ENCODE assay signal across 8 cellular contexts in the genomic region with DNA sequence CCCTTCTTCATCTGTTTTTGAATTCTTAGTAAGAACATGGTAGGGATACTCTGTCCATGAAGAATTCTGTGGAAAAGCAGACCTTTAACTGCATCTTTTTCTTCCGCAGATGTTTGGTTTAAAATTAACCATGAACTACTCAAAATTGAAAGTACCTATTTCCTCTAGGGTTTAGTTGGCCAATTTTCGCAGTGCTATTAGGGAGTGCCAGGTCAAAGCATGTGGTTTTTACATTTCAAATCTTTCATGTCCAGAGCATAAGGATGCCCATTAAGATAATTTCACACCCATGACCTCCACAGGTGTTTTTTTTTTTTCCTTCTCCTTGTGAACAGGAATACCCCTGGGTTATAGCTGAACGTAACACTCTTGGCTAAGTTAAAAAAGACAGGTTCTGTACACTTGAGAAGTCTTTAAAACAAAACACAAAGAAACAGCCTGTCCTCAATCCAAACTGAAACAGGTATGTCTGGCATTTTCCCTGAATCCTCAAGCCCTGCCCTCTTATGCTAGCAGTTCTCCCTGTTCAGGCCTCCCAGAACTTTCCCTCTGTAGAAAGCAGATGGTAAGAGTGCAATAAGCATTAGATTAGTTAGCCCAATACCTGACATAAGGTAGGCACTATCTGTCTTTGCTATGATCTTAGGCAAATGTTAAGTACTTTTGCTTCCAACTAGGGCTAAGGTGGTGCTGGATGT.
DNase-seq lines count a peak whose midpoint lies in the region; ATAC-seq lines count a peak whose summit lies in the region.
"Had no signal": no experiment of that assay in that cellular context is flagged by ENCODE, and none has a peak within 500 bp of the region (broad histone marks: within the 10 kb centered on the region; RNA-seq: fewer than 3 reads in every experiment).

No MANE protein-coding gene starts in this region.

- H3K27me3 ChIP-seq in adipocyte (replicated peaks; ENCODE audit: control insufficient read depth, insufficient read depth, low read length), result no peaks in the 10 kb centered on the region

- H3K9me3 Mint-ChIP-seq in stimulated activated effector memory CD8-positive, alpha-beta T cell treated with anti-CD3 and anti-CD28 coated beads, Interleukin-12 subunit alpha, Interleukin-12 subunit beta, amount 100 ng/mL, for 72 hours, result no peaks in the 10 kb centered on the region
- no peaks in the 10 kb centered on the region for H3K9me3 Mint-ChIP-seq in activated naive CD4-positive, alpha-beta T cell treated with anti-CD3 and anti-CD28 coated beads, Interleukin-2, amount 10 ng/mL, durations not matched to agents 7 days and 5 days
- H3K9me3 Mint-ChIP-seq: H9 had no signal

- H3K36me3 Mint-ChIP-seq in stimulated activated effector memory CD8-positive, alpha-beta T cell treated with anti-CD3 and anti-CD28 coated beads, Interleukin-12 subunit alpha, Interleukin-12 subunit beta, amount 100 ng/mL, for 72 hours, result peaks cover 48% of the 10 kb centered on the region
- peaks cover 69% of the 10 kb centered on the region for H3K36me3 Mint-ChIP-seq in activated naive CD4-positive, alpha-beta T cell treated with anti-CD3 and anti-CD28 coated beads, Interleukin-2, amount 10 ng/mL, durations not matched to agents 7 days and 5 days

- no peaks in the 10 kb centered on the region for H3K9me3 ChIP-seq in adipocyte (ENCODE audit: control insufficient read depth, low read length)

- ATAC-seq in GM18868 (IDR thresholded peaks at IDR 0.05; ENCODE audit: unreplicated experiment) (peak; percentile 45), HG02571 (IDR thresholded peaks at IDR 0.05; ENCODE audit: unreplicated experiment) (peak; percentile 46), HG03342 (IDR thresholded peaks at IDR 0.05; ENCODE audit: unreplicated experiment) (no peak)
- ATAC-seq in stimulated activated effector memory CD8-positive, alpha-beta T cell treated with anti-CD3 and anti-CD28 coated beads, Interleukin-12 subunit alpha, Interleukin-12 subunit beta, amount 100 ng/mL, for 72 hours, result no peak

- H3K36me3 ChIP-seq in adipocyte (ENCODE audit: control insufficient read depth, insufficient read depth, low read length, severe bottlenecking), result peaks cover 97% of the 10 kb centered on the region

- H3K9ac ChIP-seq in adipocyte (ENCODE audit: low read length), result peak overlapping the region; percentile 6

- H3K4me3 ChIP-seq in adipocyte (ENCODE audit: low read length), result no peak overlapping the region

- peaks cover 52% of the 10 kb centered on the region for H3K4me1 Mint-ChIP-seq in stimulated activated effector memory CD8-positive, alpha-beta T cell treated with anti-CD3 and anti-CD28 coated beads, Interleukin-12 subunit alpha, Interleukin-12 subunit beta, amount 100 ng/mL, for 72 hours
- H3K4me1 Mint-ChIP-seq in activated naive CD4-positive, alpha-beta T cell treated with anti-CD3 and anti-CD28 coated beads, Interleukin-2, amount 10 ng/mL, durations not matched to agents 7 days and 5 days, result peaks cover 21% of the 10 kb centered on the region

- no peak for DNase-seq in adipocyte (ENCODE audit: low read depth)
- no peak for DNase-seq in stimulated activated effector memory CD8-positive, alpha-beta T cell treated with anti-CD3 and anti-CD28 coated beads, Interleukin-12 subunit alpha, Interleukin-12 subunit beta, amount 100 ng/mL, for 72 hours (ENCODE audit: low spot score in 2 of 2)
- no peak for DNase-seq in activated naive CD4-positive, alpha-beta T cell treated with anti-CD3 and anti-CD28 coated beads, Interleukin-2, amount 10 ng/mL, durations not matched to agents 7 days and 5 days
- DNase-seq in NK-92 treated with Interleukin-12 subunit alpha and Interleukin-12 subunit beta, amount 100 ng/mL, for 24 hours (lab: John Stamatoyannopoulos, UW), result no peak
- DNase-seq: H9 had no signal

- H3K4me3 Mint-ChIP-seq in stimulated activated effector memory CD8-positive, alpha-beta T cell treated with anti-CD3 and anti-CD28 coated beads, Interleukin-12 subunit alpha, Interleukin-12 subunit beta, amount 100 ng/mL, for 72 hours, result no peak overlapping the region
- H3K4me3 Mint-ChIP-seq in activated naive CD4-positive, alpha-beta T cell treated with anti-CD3 and anti-CD28 coated beads, Interleukin-2, amount 10 ng/mL, durations not matched to agents 7 days and 5 days, result no peak overlapping the region
- H3K4me3 Mint-ChIP-seq: H9 had no signal

- CTCF ChIA-PET in activated naive CD4-positive, alpha-beta T cell treated with anti-CD3 and anti-CD28 coated beads, Interleukin-2, amount 10 ng/mL, durations not matched to agents 7 days and 5 days (lab: Charles Lee), result interaction anchor here (1.7 kb wide), 1 partner anchor 129 kb away, joined by 6 read pairs; no protein-coding TSS in a partner anchor

- H3K4me1 ChIP-seq in adipocyte (ENCODE audit: control insufficient read depth, insufficient read depth, low read length), result peaks cover 11% of the 10 kb centered on the region

- no peaks in the 10 kb centered on the region for H3K27me3 Mint-ChIP-seq in activated naive CD4-positive, alpha-beta T cell treated with anti-CD3 and anti-CD28 coated beads, Interleukin-2, amount 10 ng/mL, durations not matched to agents 7 days and 5 days

- H3K27ac Mint-ChIP-seq in stimulated activated effector memory CD8-positive, alpha-beta T cell treated with anti-CD3 and anti-CD28 coated beads, Interleukin-12 subunit alpha, Interleukin-12 subunit beta, amount 100 ng/mL, for 72 hours, result peak overlapping the region; percentile 34
- no peak overlapping the region for H3K27ac Mint-ChIP-seq in activated naive CD4-positive, alpha-beta T cell treated with anti-CD3 and anti-CD28 coated beads, Interleukin-2, amount 10 ng/mL, durations not matched to agents 7 days and 5 days

Comparison
In these comparisons a context has a peak if more than half of its experiments do, and no peak if none do; other contexts are left out.
1. ATAC-seq: peak in GM18868 (single experiment) and HG02571 (single experiment); none in stimulated activated effector memory CD8-positive, alpha-beta T cell treated with anti-CD3 and anti-CD28 coated beads, Interleukin-12 subunit alpha, Interleukin-12 subunit beta, amount 100 ng/mL, for 72 hours (single experiment) and HG03342 (single experiment).